8 cellular contexts compared by ENCODE assay signal in the genomic region with DNA sequence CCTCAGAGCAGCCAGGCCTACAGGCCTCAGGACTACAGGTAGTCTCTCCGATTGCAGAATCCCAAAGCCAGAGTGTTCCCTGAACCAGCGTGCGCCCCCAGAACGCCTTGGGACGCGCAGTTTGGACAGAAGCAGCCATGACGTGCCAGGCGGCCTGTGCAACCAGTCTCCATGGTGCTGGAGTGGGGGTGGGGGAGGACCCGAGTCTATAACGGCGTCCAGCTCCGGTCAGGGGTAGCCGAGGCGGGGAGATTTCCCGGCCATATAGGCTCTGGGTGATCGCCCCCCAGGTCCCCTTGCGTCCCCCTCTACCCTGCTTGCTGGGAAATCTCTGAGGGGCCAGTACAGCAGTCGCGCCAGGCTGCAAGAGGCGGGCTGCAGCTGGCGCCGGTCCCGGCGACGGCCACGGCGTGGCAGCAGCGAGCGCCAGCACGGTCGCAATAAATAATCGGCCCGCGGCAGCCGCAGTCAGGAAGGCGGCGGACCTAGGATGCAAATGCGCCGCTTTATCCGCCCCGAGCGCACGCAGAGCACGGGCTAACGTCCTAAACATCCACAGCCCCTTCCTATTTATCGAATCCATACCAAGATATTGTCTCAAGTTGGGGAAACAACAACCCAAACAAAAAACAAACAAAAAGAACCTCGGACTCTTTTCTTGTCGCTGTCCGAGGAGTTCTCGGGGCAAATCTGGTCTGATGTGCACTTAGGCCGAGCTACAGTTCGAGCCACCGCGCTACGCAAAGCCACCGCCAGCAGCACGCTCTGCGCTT. TPM values are rescaled to one million over a fixed set of nuclear protein-coding genes. Genes with fewer than 3 reads are reported as not detected.
DNase-seq lines count a peak whose midpoint lies in the region; ATAC-seq lines count a peak whose summit lies in the region.

No MANE protein-coding gene starts in this region.

- DNase-seq in LHCN-M2 (ENCODE audit: low read depth) (peak; percentile 77), T follicular helper cell (ENCODE audit: low read depth) (peak; percentile 41), astrocyte of the hippocampus (ENCODE audit: low read depth, low spot score) (peak; percentile 78), NCI-H2107 treated with DMSO at 0.1 percent for 48 hours (lab: John Stamatoyannopoulos, UW; ENCODE audit: unreplicated experiment) (no peak)

- ATAC-seq in GM21786 (IDR thresholded peaks at IDR 0.05; ENCODE audit: unreplicated experiment), result peak; percentile 77

- H3K4me2 ChIP-seq in skeletal muscle satellite cell (ENCODE audit: low read length), result peak overlapping the region; percentile 98

- H3K36me3 ChIP-seq in ES-I3 (ENCODE audit: insufficient read depth, low read length), result no peaks in the 10 kb centered on the region
- no peaks in the 10 kb centered on the region for H3K36me3 ChIP-seq in iPS-15b (ENCODE audit: control insufficient read depth, insufficient read depth, low read length)
- H3K36me3 ChIP-seq in skeletal muscle satellite cell (ENCODE audit: insufficient read depth, low read length), result peaks cover 11% of the 10 kb centered on the region

- H3K4me3 ChIP-seq in iPS-15b (ENCODE audit: low read depth, low read length) (peak overlapping the region; percentile 37), skeletal muscle satellite cell (ENCODE audit: low read length) (peak overlapping the region; percentile 83)

- peaks cover 99% of the 10 kb centered on the region for H3K27me3 ChIP-seq in iPS-15b (ENCODE audit: control insufficient read depth, insufficient read depth, low read length)
- H3K27me3 ChIP-seq in skeletal muscle satellite cell (ENCODE audit: control insufficient read depth, insufficient read depth, low read length), result no peaks in the 10 kb centered on the region

- H3K9me3 ChIP-seq in ES-I3 (ENCODE audit: control insufficient read depth, insufficient read depth, low read length) (no peaks in the 10 kb centered on the region), iPS-15b (ENCODE audit: control insufficient read depth, insufficient read depth, low read length) (no peaks in the 10 kb centered on the region), skeletal muscle satellite cell (replicated peaks; ENCODE audit: low read length) (no peaks in the 10 kb centered on the region)

- H3K4me1 ChIP-seq in ES-I3 (ENCODE audit: insufficient read depth, low read length) (no peaks in the 10 kb centered on the region), iPS-15b (ENCODE audit: control insufficient read depth, insufficient read depth, low read length) (no peaks in the 10 kb centered on the region), skeletal muscle satellite cell (ENCODE audit: control insufficient read depth, insufficient read depth, low read length) (peaks cover 60% of the 10 kb centered on the region)

- peak overlapping the region; percentile 31; the same call in 1 of the 2 replicates for H3K9ac ChIP-seq in ES-I3 (ENCODE audit: low read depth, low read length)
- H3K9ac ChIP-seq in iPS-15b (ENCODE audit: low read depth, low read length), result no peak overlapping the region
- H3K9ac ChIP-seq in skeletal muscle satellite cell (ENCODE audit: low read depth, low read length), result peak overlapping the region; percentile 89

RNA-seq across cellular contexts. Expression of a gene that starts 1.6 kb away (rescaled TPM):
- total RNA-seq in LHCN-M2 (2014; rRNA removed), result 4.6 and 4.7 TPM in 2 replicates
- polyA plus RNA-seq in LHCN-M2 (2012), result 1.8 TPM
- 2.0 and 3.3 TPM in 2 replicates for total RNA-seq in skeletal muscle satellite cell (2012; rRNA removed)

RNA-seq across cellular contexts. Expression of a gene that starts 3.2 kb away (rescaled TPM):
- total RNA-seq in LHCN-M2 (2014; rRNA removed), result 1.6 and 2.1 TPM in 2 replicates
- 0.58 TPM for polyA plus RNA-seq in LHCN-M2 (2012)
- 5.6 and 8.7 TPM in 2 replicates for total RNA-seq in skeletal muscle satellite cell (2012; rRNA removed)

RNA-seq across cellular contexts. Expression of a gene that starts 5.7 kb away (rescaled TPM):
- total RNA-seq in LHCN-M2 (2014; rRNA removed), result 4.5 and 8.3 TPM in 2 replicates
- polyA plus RNA-seq in LHCN-M2 (2012), result 7.0 TPM
- 2.0 and 2.8 TPM in 2 replicates for total RNA-seq in skeletal muscle satellite cell (2012; rRNA removed)

RNA-seq across cellular contexts. Expression of a gene that starts 7.3 kb away (rescaled TPM):
- total RNA-seq in LHCN-M2 (2014; rRNA removed), result 8.6 and 9.4 TPM in 2 replicates
- polyA plus RNA-seq in LHCN-M2 (2012), result 3.2 TPM
- total RNA-seq in skeletal muscle satellite cell (2012; rRNA removed), result 5.3 and 9.6 TPM in 2 replicates

RNA-seq across cellular contexts. Expression of a gene that starts 14.6 kb away (rescaled TPM):
- 8.7 TPM in 2 replicates for total RNA-seq in LHCN-M2 (2014; rRNA removed)
- 2.0 TPM for polyA plus RNA-seq in LHCN-M2 (2012)
- total RNA-seq in skeletal muscle satellite cell (2012; rRNA removed), result 14.6 and 20.3 TPM in 2 replicates
